In genomic region chr5:94793816-94794198, GRCh38 we compare ENCODE assay signal across 1 cellular context.
TF ChIP-seq lines count a peak whose summit lies in the region.

No MANE protein-coding gene starts in this region.

TF ChIP-seq in GM12878, 131 proteins besides CTCF, POLR2A, EP300 and RAD21 (continued from another document and continues in another):
- TF ChIP-seq ZBTB33 (IDR thresholded peaks at IDR 0.05) = no peak
- no peak; the same call in 1 of the 2 replicates for TF ChIP-seq PKNOX1 (IDR thresholded peaks at IDR 0.05)
- TF ChIP-seq STAT1 (conservative IDR thresholded peaks at IDR 0.05) = no peak
- no peak for TF ChIP-seq ZBTB11 (CRISPR knock-in tag; IDR thresholded peaks at IDR 0.05)
- TF ChIP-seq ATF2 (IDR thresholded peaks at IDR 0.05; ENCODE audit: low read length) = peak; percentile 3; the same call in 1 of the 2 replicates
- no peak for TF ChIP-seq YBX1 (IDR thresholded peaks at IDR 0.05)
- TF ChIP-seq GABPA (IDR thresholded peaks at IDR 0.05; ENCODE audit: low read depth) = no peak
- TF ChIP-seq RELA (IDR thresholded peaks at IDR 0.05; ENCODE audit: borderline replicate concordance, partially characterized antibody) = no peak
- TF ChIP-seq TAF1 (IDR thresholded peaks at IDR 0.05; ENCODE audit: borderline replicate concordance, low read depth, low read length) = no peak
- TF ChIP-seq ZNF592 (IDR thresholded peaks at IDR 0.05) = no peak
- peak; percentile 74; the same call in 1 of the 2 replicates for TF ChIP-seq IRF4 (IDR thresholded peaks at IDR 0.05; ENCODE audit: low read depth, low read length)
- TF ChIP-seq SRF (IDR thresholded peaks at IDR 0.05; ENCODE audit: low read depth in 2 of 2, low read length in 2 of 2) = no peak
- TF ChIP-seq CHD1 (IDR thresholded peaks at IDR 0.05; ENCODE audit: low read depth, low read length) = no peak
- no peak for TF ChIP-seq ATF7 (IDR thresholded peaks at IDR 0.05; ENCODE audit: low read depth)
- TF ChIP-seq HDGF (IDR thresholded peaks at IDR 0.05) = no peak
- no peak for TF ChIP-seq NBN (IDR thresholded peaks at IDR 0.05)
- peak; percentile 78; the same call in 1 of the 2 replicates for TF ChIP-seq ZBED1 (IDR thresholded peaks at IDR 0.05; ENCODE audit: borderline replicate concordance)
- no peak for TF ChIP-seq RBBP5 (conservative IDR thresholded peaks at IDR 0.05)
- TF ChIP-seq IRF5 (IDR thresholded peaks at IDR 0.05; ENCODE audit: borderline replicate concordance) = no peak
- no peak for TF ChIP-seq MYC (IDR thresholded peaks at IDR 0.05; ENCODE audit: insufficient read depth, insufficient read length, insufficient replicate concordance, low read length, severe bottlenecking)
- TF ChIP-seq ZBTB4 (CRISPR knock-in tag; IDR thresholded peaks at IDR 0.05) = no peak
- TF ChIP-seq CBFB (IDR thresholded peaks at IDR 0.05; ENCODE audit: low read depth) = no peak
- no peak for TF ChIP-seq ETV6 (conservative IDR thresholded peaks at IDR 0.05 in 1 of 2, IDR thresholded peaks at IDR 0.05 in 1 of 2; ENCODE audit: borderline replicate concordance in 1 of 2, low read depth in 1 of 2)
- TF ChIP-seq CBX5 (IDR thresholded peaks at IDR 0.05; ENCODE audit: low read depth) = no peak
- TF ChIP-seq BCL11A (IDR thresholded peaks at IDR 0.05; ENCODE audit: low read depth, low read length) = no peak
- TF ChIP-seq STAT3 (IDR thresholded peaks at IDR 0.05; ENCODE audit: low read depth, low read length) = no peak
- TF ChIP-seq HSF1 (IDR thresholded peaks at IDR 0.05; ENCODE audit: low read depth, low read length) = no peak
- TF ChIP-seq ZNF217 (IDR thresholded peaks at IDR 0.05) = no peak
- TF ChIP-seq SKIL (IDR thresholded peaks at IDR 0.05; ENCODE audit: low read depth, poor library complexity, severe bottlenecking) = no peak
- TF ChIP-seq JUNB (IDR thresholded peaks at IDR 0.05) = peak; percentile 90
- TF ChIP-seq BCLAF1 (IDR thresholded peaks at IDR 0.05) = no peak
